In genomic region chr18:72325307-72325706, GRCh38 we compare ENCODE assay signal across 26 cellular contexts.
"Had no signal": no experiment of that assay in that cellular context is flagged by ENCODE, and none has a peak within 500 bp of the region (broad histone marks: within the 10 kb centered on the region; RNA-seq: fewer than 3 reads in every experiment).

No MANE protein-coding gene starts in this region.

- H3K9me3 ChIP-seq: body of pancreas, sigmoid colon, transverse colon had no signal

- H3K27me3 ChIP-seq: body of pancreas, sigmoid colon, transverse colon had no signal

- H3K4me1 Mint-ChIP-seq: activated CD4-positive, alpha-beta T cell treated with anti-CD3 and anti-CD28 coated beads, Interleukin-2, amount 10 ng/mL, durations not matched to agents 7 days and 5 days; activated CD8-positive, alpha-beta memory T cell treated with anti-CD3 and anti-CD28 coated beads, Interleukin-2, amount 10 ng/mL, durations not matched to agents 7 days and 5 days; activated naive CD4-positive, alpha-beta T cell treated with anti-CD3 and anti-CD28 coated beads, Interleukin-2, amount 50 U/mL, for 24 hours; naive thymus-derived CD4-positive, alpha-beta T cell; neural crest cell; stimulated activated naive B cell treated with anti-CD40 and anti-IgM and Interleukin-4, amounts not matched to agents 10 μg/mL and 1 μg/mL and 100 μg/mL, for 72 hours had no signal

- H3K9me3 Mint-ChIP-seq: activated CD4-positive, alpha-beta T cell treated with anti-CD3 and anti-CD28 coated beads, Interleukin-2, amount 10 ng/mL, durations not matched to agents 7 days and 5 days; activated CD8-positive, alpha-beta T cell treated with anti-CD3 and anti-CD28 coated beads for 36 hours; neural crest cell had no signal

- FAIRE-seq: colon, kidney, urothelium cell line had no signal

- H3K4me3 Mint-ChIP-seq: activated CD4-positive, alpha-beta T cell treated with anti-CD3 and anti-CD28 coated beads, Interleukin-2, amount 10 ng/mL, durations not matched to agents 7 days and 5 days; activated CD8-positive, alpha-beta memory T cell treated with anti-CD3 and anti-CD28 coated beads, Interleukin-2, amount 10 ng/mL, durations not matched to agents 7 days and 5 days; activated CD8-positive, alpha-beta T cell treated with anti-CD3 and anti-CD28 coated beads for 36 hours; activated naive CD4-positive, alpha-beta T cell treated with anti-CD3 and anti-CD28 coated beads, Interleukin-2, amount 50 U/mL, for 24 hours; naive thymus-derived CD4-positive, alpha-beta T cell; neural crest cell; stimulated activated naive B cell treated with anti-CD40 and anti-IgM and Interleukin-4, amounts not matched to agents 10 μg/mL and 1 μg/mL and 100 μg/mL, for 72 hours had no signal

- H3K4me2 ChIP-seq: smooth muscle cell had no signal

- H3K36me3 ChIP-seq: sigmoid colon, transverse colon had no signal

- H3K27ac ChIP-seq: body of pancreas, sigmoid colon, transverse colon, VCaP had no signal

- ATAC-seq: activated CD4-positive, CD25-positive, alpha-beta regulatory T cell treated with anti-CD3 and anti-CD28 coated beads, Interleukin-2, amount 50 U/mL, for 24 hours; activated CD8-positive, alpha-beta memory T cell treated with anti-CD3 and anti-CD28 coated beads, Interleukin-2, amount 10 ng/mL, durations not matched to agents 7 days and 5 days; activated CD8-positive, alpha-beta T cell treated with anti-CD3 and anti-CD28 coated beads for 36 hours; body of pancreas; esophagus mucosa; naive thymus-derived CD4-positive, alpha-beta T cell; stimulated activated naive B cell treated with anti-CD40 and anti-IgM and Interleukin-4, amounts not matched to agents 10 μg/mL and 1 μg/mL and 100 μg/mL, for 72 hours had no signal

- H3K4me3 ChIP-seq: body of pancreas, lung, sigmoid colon, smooth muscle cell, transverse colon had no signal

- H3K27me3 Mint-ChIP-seq: activated CD4-positive, alpha-beta T cell treated with anti-CD3 and anti-CD28 coated beads, Interleukin-2, amount 10 ng/mL, durations not matched to agents 7 days and 5 days; activated CD8-positive, alpha-beta memory T cell treated with anti-CD3 and anti-CD28 coated beads, Interleukin-2, amount 10 ng/mL, durations not matched to agents 7 days and 5 days; activated CD8-positive, alpha-beta T cell treated with anti-CD3 and anti-CD28 coated beads for 36 hours; activated naive CD4-positive, alpha-beta T cell treated with anti-CD3 and anti-CD28 coated beads, Interleukin-2, amount 50 U/mL, for 24 hours; naive thymus-derived CD4-positive, alpha-beta T cell; stimulated activated naive B cell treated with anti-CD40 and anti-IgM and Interleukin-4, amounts not matched to agents 10 μg/mL and 1 μg/mL and 100 μg/mL, for 72 hours had no signal

- H3K4me1 ChIP-seq: body of pancreas, sigmoid colon, transverse colon had no signal

- DNase-seq: activated CD4-positive, alpha-beta T cell treated with anti-CD3 and anti-CD28 coated beads, Interleukin-2, amount 10 ng/mL, durations not matched to agents 7 days and 5 days; activated CD8-positive, alpha-beta memory T cell treated with anti-CD3 and anti-CD28 coated beads, Interleukin-2, amount 10 ng/mL, durations not matched to agents 7 days and 5 days; activated CD8-positive, alpha-beta T cell treated with anti-CD3 and anti-CD28 coated beads for 36 hours; activated gamma-delta T cell treated with Interleukin-2 at 50 U/mL for 16 hours; activated T-cell treated with anti-CD3 and anti-CD28 coated beads for 4 hours; anterior cingulate cortex; body of pancreas; caudate nucleus; effector memory CD4-positive, alpha-beta T cell; foreskin melanocyte; kidney; naive thymus-derived CD4-positive, alpha-beta T cell; occipital lobe; sigmoid colon; stimulated activated CD4-positive, alpha-beta T cell treated with anti-CD3 and anti-CD28 coated beads, Interleukin-15, amount 100 ng/mL, for 24 hours; stimulated activated naive B cell treated with anti-CD40 and anti-IgM and Interleukin-4, amounts not matched to agents 10 μg/mL and 1 μg/mL and 100 μg/mL, for 72 hours; transverse colon had no signal

- H3K36me3 Mint-ChIP-seq: activated CD8-positive, alpha-beta memory T cell treated with anti-CD3 and anti-CD28 coated beads, Interleukin-2, amount 10 ng/mL, durations not matched to agents 7 days and 5 days; activated naive CD4-positive, alpha-beta T cell treated with anti-CD3 and anti-CD28 coated beads, Interleukin-2, amount 50 U/mL, for 24 hours; naive thymus-derived CD4-positive, alpha-beta T cell; stimulated activated naive B cell treated with anti-CD40 and anti-IgM and Interleukin-4, amounts not matched to agents 10 μg/mL and 1 μg/mL and 100 μg/mL, for 72 hours had no signal
